In the genomic region with DNA sequence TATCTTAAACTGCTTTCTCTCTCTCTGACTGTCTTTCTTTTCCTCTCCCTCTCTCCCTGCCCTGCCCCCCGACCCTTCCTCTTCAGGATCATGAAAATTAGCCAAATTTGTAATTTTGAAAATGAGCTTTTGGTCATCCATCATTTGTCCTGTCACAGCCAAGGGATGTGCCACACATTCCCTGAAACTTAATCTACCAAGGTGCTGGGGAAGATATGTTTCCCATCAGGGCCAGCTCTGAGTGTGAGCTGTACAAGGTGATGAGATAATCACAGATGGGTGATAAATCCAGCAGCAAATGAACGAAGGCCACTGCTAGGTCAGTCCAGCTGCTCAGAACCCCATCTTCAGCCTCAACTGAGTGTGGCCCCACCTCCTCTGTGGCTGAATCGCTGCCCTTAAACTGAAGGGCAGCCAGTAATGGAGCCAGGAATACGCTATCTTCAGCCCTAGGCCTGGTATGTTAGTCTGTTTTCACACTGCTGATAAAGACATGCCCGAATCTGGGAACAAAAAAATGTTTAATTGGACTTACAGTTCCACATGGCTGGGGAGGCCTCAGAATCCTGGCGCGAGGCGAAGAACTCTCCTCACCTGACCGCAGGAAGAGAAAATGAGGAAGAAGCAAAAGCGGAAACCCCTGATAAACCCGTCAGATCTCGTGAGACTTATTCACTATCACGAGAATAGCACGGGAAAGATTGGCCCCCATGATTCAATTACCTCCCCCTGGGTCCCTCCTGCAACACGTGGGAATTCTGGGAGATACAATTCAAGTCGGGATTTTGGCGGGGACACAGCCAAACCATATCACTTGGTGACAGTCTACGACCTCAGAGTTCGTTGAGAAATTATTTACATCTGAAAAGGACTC, we compare ENCODE assay signal across 28 cellular contexts.
"Had no signal": no experiment of that assay in that cellular context is flagged by ENCODE, and none has a peak within 500 bp of the region (broad histone marks: within the 10 kb centered on the region; RNA-seq: fewer than 3 reads in every experiment).

No MANE protein-coding gene starts in this region.

- H3K27me3 Mint-ChIP-seq: stimulated activated naive CD8-positive, alpha-beta T cell treated with anti-CD3 and anti-CD28 coated beads, Interleukin-15, amount 100 ng/mL, for 72 hours had no signal

- H3K27me3 ChIP-seq: colonic mucosa, gastroesophageal sphincter, pancreas, thyroid gland, upper lobe of left lung had no signal

- H3K27ac Mint-ChIP-seq: activated naive CD8-positive, alpha-beta T cell; nephron; stimulated activated memory B cell treated with anti-CD40 and anti-IgM and Interleukin-4, amounts not matched to agents 10 μg/mL and 1 μg/mL and 100 μg/mL, for 72 hours; stimulated activated naive CD8-positive, alpha-beta T cell treated with anti-CD3 and anti-CD28 coated beads, Interleukin-15, amount 100 ng/mL, for 72 hours; T-helper 1 cell treated with Interleukin-12 subunit alpha and Interleukin-12 subunit beta and Interleukin-4 antibody, amounts not matched to agents 30 μg/mL and 1 μg/mL, for 36 hours had no signal

- H3K4me2 ChIP-seq: smooth muscle cell had no signal

- H3K36me3 ChIP-seq: colonic mucosa, gastroesophageal sphincter, left lung, pancreas, prostate gland, thyroid gland, upper lobe of left lung had no signal

- ATAC-seq: gastroesophageal sphincter; left lung; pancreas; stimulated activated memory B cell treated with anti-CD40 and anti-IgM and Interleukin-4, amounts not matched to agents 10 μg/mL and 1 μg/mL and 100 μg/mL, for 72 hours; stimulated activated naive CD8-positive, alpha-beta T cell treated with anti-CD3 and anti-CD28 coated beads, Interleukin-15, amount 100 ng/mL, for 72 hours had no signal

- H3K4me3 Mint-ChIP-seq: activated naive CD8-positive, alpha-beta T cell; nephron; stimulated activated memory B cell treated with anti-CD40 and anti-IgM and Interleukin-4, amounts not matched to agents 10 μg/mL and 1 μg/mL and 100 μg/mL, for 72 hours; stimulated activated naive CD8-positive, alpha-beta T cell treated with anti-CD3 and anti-CD28 coated beads, Interleukin-15, amount 100 ng/mL, for 72 hours; T-helper 1 cell treated with Interleukin-12 subunit alpha and Interleukin-12 subunit beta and Interleukin-4 antibody, amounts not matched to agents 30 μg/mL and 1 μg/mL, for 36 hours had no signal

- H3K4me1 ChIP-seq: colonic mucosa, gastroesophageal sphincter, left lung, pancreas, prostate gland, thyroid gland, upper lobe of left lung had no signal

- H3K4me3 ChIP-seq: colonic mucosa, dorsolateral prefrontal cortex, gastroesophageal sphincter, left lung, pancreas, prostate gland, smooth muscle cell, thyroid gland, upper lobe of left lung had no signal

- H3K9me3 Mint-ChIP-seq: stimulated activated naive CD8-positive, alpha-beta T cell treated with anti-CD3 and anti-CD28 coated beads, Interleukin-15, amount 100 ng/mL, for 72 hours had no signal

- DNase-seq: activated CD4-positive, alpha-beta T cell treated with anti-CD3 and anti-CD28 coated beads for 48 hours; activated CD4-positive, alpha-beta T cell treated with anti-CD3 and anti-CD28 coated beads, Interleukin-2, amount 50 U/mL, for 48 hours; activated CD8-positive, alpha-beta memory T cell treated with anti-CD3 and anti-CD28 coated beads for 24 hours; activated effector memory CD4-positive, alpha-beta T cell treated with Interleukin-2 at 50 U/mL for 16 hours; activated naive CD4-positive, alpha-beta T cell treated with Interleukin-2 at 50 U/mL for 16 hours; anterior cingulate cortex; colonic mucosa; dorsolateral prefrontal cortex; effector memory CD4-positive, alpha-beta T cell; kidney glomerular epithelial cell; left lung; pancreas; stimulated activated CD4-positive, alpha-beta T cell treated with anti-CD3 and anti-CD28 coated beads, Interleukin-1b, Interleukin-23, amount 100 ng/mL, for 48 hours; stimulated activated CD4-positive, alpha-beta T cell treated with anti-CD3 and anti-CD28 coated beads, Interleukin-4, amount 100 ng/mL, for 4 hours; stimulated activated CD8-positive, alpha-beta memory T cell treated with anti-CD3 and anti-CD28 coated beads, Interleukin-4, amount 100 ng/mL, for 48 hours; stimulated activated naive CD8-positive, alpha-beta T cell treated with anti-CD3 and anti-CD28 coated beads, Interleukin-15, amount 100 ng/mL, for 72 hours; substantia nigra; T-helper 9 cell; thyroid gland; upper lobe of left lung had no signal

- H3K9me3 ChIP-seq: colonic mucosa, left lung, pancreas, prostate gland, thyroid gland, upper lobe of left lung had no signal

- H3K27ac ChIP-seq: colonic mucosa, dorsolateral prefrontal cortex, gastroesophageal sphincter, left lung, pancreas, prostate gland, thyroid gland, upper lobe of left lung, VCaP had no signal

- H3K4me1 Mint-ChIP-seq: nephron; stimulated activated memory B cell treated with anti-CD40 and anti-IgM and Interleukin-4, amounts not matched to agents 10 μg/mL and 1 μg/mL and 100 μg/mL, for 72 hours; stimulated activated naive CD8-positive, alpha-beta T cell treated with anti-CD3 and anti-CD28 coated beads, Interleukin-15, amount 100 ng/mL, for 72 hours had no signal

- H3K36me3 Mint-ChIP-seq: activated naive CD8-positive, alpha-beta T cell; stimulated activated memory B cell treated with anti-CD40 and anti-IgM and Interleukin-4, amounts not matched to agents 10 μg/mL and 1 μg/mL and 100 μg/mL, for 72 hours had no signal
